Comparison of ENCODE assay signal across 13 cellular contexts in the genomic region with DNA sequence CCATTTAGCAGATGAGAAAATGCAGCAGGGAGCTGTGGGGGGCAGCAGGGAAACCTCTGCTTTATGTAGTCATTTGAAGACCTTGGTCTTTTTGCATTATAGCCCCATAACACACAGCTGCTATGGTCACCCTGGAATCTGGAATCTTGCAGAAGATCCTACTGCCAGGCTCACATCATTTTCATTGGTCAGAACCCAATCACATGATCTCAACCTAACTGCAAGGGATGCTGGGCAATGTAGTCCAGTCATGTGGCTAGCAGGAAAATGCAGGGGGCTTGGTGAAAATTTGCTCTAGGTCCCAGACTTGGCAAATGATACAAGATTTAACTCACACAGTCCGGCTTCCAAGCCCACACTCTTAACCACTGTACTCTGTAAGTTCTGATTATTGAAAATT.
DNase-seq lines count a peak whose midpoint lies in the region; ATAC-seq, FAIRE-seq and TF ChIP-seq lines count a peak whose summit lies in the region.
"Had no signal": no experiment of that assay in that cellular context is flagged by ENCODE, and none has a peak within 500 bp of the region (broad histone marks: within the 10 kb centered on the region; RNA-seq: fewer than 3 reads in every experiment).

No MANE protein-coding gene starts in this region.

- in situ Hi-C loops in K562 (cut with MboI) = no loop called here

- H3K36me3 ChIP-seq in K562 (ENCODE audit: control insufficient read depth, insufficient read depth, low read length) (no peaks in the 10 kb centered on the region), left lung (no peaks in the 10 kb centered on the region)

- TF ChIP-seq CTCF in NB4 (IDR thresholded peaks at IDR 0.05; ENCODE audit: low read depth, low read length) (no peak), K562 (IDR thresholded peaks at IDR 0.05 in 2 of 3, conservative IDR thresholded peaks at IDR 0.05 in 1 of 3; ENCODE audit: insufficient read depth in 2 of 3, low read depth in 1 of 3, low read length in 3 of 3) (no peak), left lung (IDR thresholded peaks at IDR 0.05) (no peak)

- BruUV-seq in K562 (replicated peaks; lab: Mats Ljungman, UMichigan) = no TSS peak

- H3K79me2 ChIP-seq in K562 (ENCODE audit: control insufficient read depth, insufficient read depth, low read length) = no peaks in the 10 kb centered on the region

- TF ChIP-seq POLR2A in NB4 (IDR thresholded peaks at IDR 0.05; ENCODE audit: extremely low read depth, insufficient read length) (no peak), K562 (conservative IDR thresholded peaks at IDR 0.05) (no peak)

- peak; percentile 43; the same call in 1 of the 3 replicates for ATAC-seq in K562
- no peak for ATAC-seq in GM19452 (IDR thresholded peaks at IDR 0.05; ENCODE audit: unreplicated experiment)
- no peak for ATAC-seq in GM18907 (IDR thresholded peaks at IDR 0.05; ENCODE audit: unreplicated experiment)
- no peak for ATAC-seq in left lung
- ATAC-seq: left ventricle myocardium superior had no signal

- CTCF ChIA-PET in K562 (lab: Yijun Ruan, JAX; ENCODE audit: low intra/inter-chr PET ratio) = no interaction called here

- no peaks in the 10 kb centered on the region for H3K27me3 ChIP-seq in K562 (ENCODE audit: control insufficient read depth in 2 of 2, insufficient read depth in 2 of 2, low read length in 2 of 2)
- H3K27me3 ChIP-seq in left lung = no peaks in the 10 kb centered on the region

- WGBS in K562 (ENCODE audit: insufficient coverage, low coverage, missing lambda C conversion rate) = 8% methylated on average over 1 of the region's 1 CpG

- H3K4me1 ChIP-seq in K562 (replicated peaks in 1 of 2; ENCODE audit: control insufficient read depth in 2 of 2, insufficient read depth in 2 of 2, low read length in 2 of 2) (no peaks in the 10 kb centered on the region), left lung (no peaks in the 10 kb centered on the region)

- POLR2A ChIA-PET in K562 (lab: Yijun Ruan, JAX) = no interaction called here

- H3K27ac ChIP-seq in K562 (ENCODE audit: extremely low read depth, low read depth, low read length) = no peak overlapping the region
- H3K27ac ChIP-seq in left lung = no peak overlapping the region

- no peak overlapping the region for H2AFZ ChIP-seq in K562 (ENCODE audit: low read depth, low read length)

- H3K4me2 ChIP-seq in K562 (ENCODE audit: insufficient read depth, low read length) = no peak overlapping the region

- no peaks in the 10 kb centered on the region for H3K9me3 ChIP-seq in K562 (replicated peaks; ENCODE audit: control insufficient read depth, insufficient read depth, low read depth, low read length)
- peaks cover 0 to 7% of the 10 kb centered on the region in 2 donors for H3K9me3 ChIP-seq in left lung

- intact Hi-C loops in K562 (cut with micrococcal nuclease) = no loop called here
- intact Hi-C loops in left lung (cut with DNase I) = no loop called here

- no peak overlapping the region for H3K4me3 ChIP-seq in NB4 (ENCODE audit: low read depth, low read length)
- no peak overlapping the region for H3K4me3 ChIP-seq in K562
- H3K4me3 ChIP-seq in left lung = no peak overlapping the region

- no peak for TF ChIP-seq RAD21 in K562 (CRISPR knock-in tag; conservative IDR thresholded peaks at IDR 0.05 in 1 of 2, IDR thresholded peaks at IDR 0.05 in 1 of 2)

- H4K20me1 ChIP-seq in K562 (replicated peaks; ENCODE audit: control insufficient read depth, insufficient read depth, low read length) = no peaks in the 10 kb centered on the region

- no peak for FAIRE-seq in K562 (lab: Jason Lieb, UNC)
- FAIRE-seq: colon had no signal

- no peaks in the 10 kb centered on the region for H3K9me1 ChIP-seq in K562 (ENCODE audit: control insufficient read depth, insufficient read depth, low read length)

- TF ChIP-seq EP300 in K562 (IDR thresholded peaks at IDR 0.05; ENCODE audit: low read length) = no peak

- peak; percentile 15 for DNase-seq in Daoy (ENCODE audit: low read depth)
- DNase-seq in NB4 (ENCODE audit: low read depth) = peak; percentile 33
- peak; percentile 6 to 34 (median 30) for DNase-seq in K562 (ENCODE audit: extremely low read depth in 1 of 4, low spot score in 3 of 4)
- peak; percentile 6 to 8 for DNase-seq in lung microvascular endothelial cell (ENCODE audit: low read depth in 2 of 2)
- no peak for DNase-seq in NCI-H446 treated with DMSO at 0.1 percent for 48 hours (lab: John Stamatoyannopoulos, UW)
- DNase-seq in left lung = no peak
- DNase-seq: activated CD4-positive, alpha-beta T cell treated with anti-CD3 and anti-CD28 coated beads, Interleukin-2, amount 50 U/mL, for 1 hour; activated naive CD4-positive, alpha-beta T cell treated with Interleukin-2 at 50 U/mL for 16 hours; foreskin fibroblast; left ventricle myocardium superior had no signal

- no peak overlapping the region for H3K9ac ChIP-seq in K562 (ENCODE audit: insufficient read depth in 1 of 2, low read depth in 2 of 2, low read length in 2 of 2)

TF ChIP-seq in K562, 482 proteins besides CTCF, POLR2A, EP300 and RAD21 (continues in another document):
- TF ChIP-seq MIER1 (IDR thresholded peaks at IDR 0.05; ENCODE audit: low read depth) (no peak), ZNF253 (CRISPR knock-in tag; conservative IDR thresholded peaks at IDR 0.05) (no peak), CEBPB (tag; IDR thresholded peaks at IDR 0.05) (no peak), E2F4 (CRISPR knock-in tag; IDR thresholded peaks at IDR 0.05; ENCODE audit: low read depth) (no peak), SIX5 (IDR thresholded peaks at IDR 0.05; ENCODE audit: borderline replicate concordance in 1 of 2, insufficient read depth in 1 of 2, low read depth in 1 of 2, low read length in 2 of 2) (peak; percentile 18 to 46; a peak in 2 of 4 replicates), GABPB2 (CRISPR knock-in tag; conservative IDR thresholded peaks at IDR 0.05) (no peak), ARID2 (IDR thresholded peaks at IDR 0.05) (no peak), ZNF143 (CRISPR knock-in tag; IDR thresholded peaks at IDR 0.05) (peak; percentile 72), ZFP36 (IDR thresholded peaks at IDR 0.05; ENCODE audit: low read depth, low read length, partially characterized antibody) (no peak), NFYB (IDR thresholded peaks at IDR 0.05; ENCODE audit: extremely low read depth, insufficient read length) (peak; percentile 78), USF2 (CRISPR knock-in tag; IDR thresholded peaks at IDR 0.05) (peak; percentile 80), HCFC1 (IDR thresholded peaks at IDR 0.05; ENCODE audit: low read depth, low read length) (peak; percentile 75), SMARCA5 (IDR thresholded peaks at IDR 0.05) (no peak)
- TF ChIP-seq, protein P1, sequence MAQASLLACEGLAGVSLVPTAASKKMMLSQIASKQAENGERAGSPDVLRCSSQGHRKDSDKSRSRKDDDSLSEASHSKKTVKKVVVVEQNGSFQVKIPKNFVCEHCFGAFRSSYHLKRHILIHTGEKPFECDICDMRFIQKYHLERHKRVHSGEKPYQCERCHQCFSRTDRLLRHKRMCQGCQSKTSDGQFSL (CRISPR knock-in tag; IDR thresholded peaks at IDR 0.05) = no peak
- TF ChIP-seq, protein P1 (tag; IDR thresholded peaks at IDR 0.05) = no peak
- TF ChIP-seq, protein P2, sequence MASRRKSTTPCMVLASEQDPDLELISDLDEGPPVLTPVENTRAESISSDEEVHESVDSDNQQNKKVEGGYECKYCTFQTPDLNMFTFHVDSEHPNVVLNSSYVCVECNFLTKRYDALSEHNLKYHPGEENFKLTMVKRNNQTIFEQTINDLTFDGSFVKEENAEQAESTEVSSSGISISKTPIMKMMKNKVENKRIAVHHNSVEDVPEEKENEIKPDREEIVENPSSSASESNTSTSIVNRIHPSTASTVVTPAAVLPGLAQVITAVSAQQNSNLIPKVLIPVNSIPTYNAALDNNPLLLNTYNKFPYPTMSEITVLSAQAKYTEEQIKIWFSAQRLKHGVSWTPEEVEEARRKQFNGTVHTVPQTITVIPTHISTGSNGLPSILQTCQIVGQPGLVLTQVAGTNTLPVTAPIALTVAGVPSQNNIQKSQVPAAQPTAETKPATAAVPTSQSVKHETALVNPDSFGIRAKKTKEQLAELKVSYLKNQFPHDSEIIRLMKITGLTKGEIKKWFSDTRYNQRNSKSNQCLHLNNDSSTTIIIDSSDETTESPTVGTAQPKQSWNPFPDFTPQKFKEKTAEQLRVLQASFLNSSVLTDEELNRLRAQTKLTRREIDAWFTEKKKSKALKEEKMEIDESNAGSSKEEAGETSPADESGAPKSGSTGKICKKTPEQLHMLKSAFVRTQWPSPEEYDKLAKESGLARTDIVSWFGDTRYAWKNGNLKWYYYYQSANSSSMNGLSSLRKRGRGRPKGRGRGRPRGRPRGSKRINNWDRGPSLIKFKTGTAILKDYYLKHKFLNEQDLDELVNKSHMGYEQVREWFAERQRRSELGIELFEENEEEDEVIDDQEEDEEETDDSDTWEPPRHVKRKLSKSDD (conservative IDR thresholded peaks at IDR 0.05; ENCODE audit: low read length) = no peak
- TF ChIP-seq, protein P3, sequence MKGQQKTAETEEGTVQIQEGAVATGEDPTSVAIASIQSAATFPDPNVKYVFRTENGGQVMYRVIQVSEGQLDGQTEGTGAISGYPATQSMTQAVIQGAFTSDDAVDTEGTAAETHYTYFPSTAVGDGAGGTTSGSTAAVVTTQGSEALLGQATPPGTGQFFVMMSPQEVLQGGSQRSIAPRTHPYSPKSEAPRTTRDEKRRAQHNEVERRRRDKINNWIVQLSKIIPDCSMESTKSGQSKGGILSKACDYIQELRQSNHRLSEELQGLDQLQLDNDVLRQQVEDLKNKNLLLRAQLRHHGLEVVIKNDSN (CRISPR knock-in tag; IDR thresholded peaks at IDR 0.05) = peak; percentile 73

Comparison
In these comparisons a context has a peak if more than half of its experiments do, and no peak if none do; other contexts are left out.
1. DNase-seq: peak in Daoy (single experiment), NB4 (single experiment), K562 (4 of 4) and lung microvascular endothelial cell (2 of 2); none in NCI-H446 treated with DMSO at 0.1 percent for 48 hours (single experiment) and left lung (0 of 2).